In genomic region chr22:20193761-20194494, GRCh38 we compare ENCODE assay signal across 8 cellular contexts. TPM values are rescaled to one million over a fixed set of nuclear protein-coding genes. Genes with fewer than 3 reads are reported as not detected.
"Had no signal": no experiment of that assay in that cellular context is flagged by ENCODE, and none has a peak within 500 bp of the region (broad histone marks: within the 10 kb centered on the region; RNA-seq: fewer than 3 reads in every experiment).

No MANE protein-coding gene starts in this region.

- H3K9ac ChIP-seq: GM23248, KMS-11 had no signal

- H3K4me3 Mint-ChIP-seq: H9 had no signal

- H2AFZ ChIP-seq: GM23248 had no signal

- H3K9me3 Mint-ChIP-seq: H9 had no signal

- H3K4me2 ChIP-seq: KMS-11 had no signal

- FAIRE-seq: H54 had no signal

- H3K27ac ChIP-seq: GM23248, KMS-11 had no signal

- DNase-seq: GM23248, GOT3, H9, HCEC 1CT, IMR-90, KBM-7 had no signal

- H3K27ac Mint-ChIP-seq: H9 had no signal

- H3K4me3 ChIP-seq: GM23248 had no signal

RNA-seq across cellular contexts. Expression of gene CCDC188, which starts 43.1 kb away (rescaled TPM):
- total RNA-seq: H9, IMR-90 had no signal
